Comparison of ENCODE assay signal across 7 cellular contexts in genomic region chr10:24722676-24723385, GRCh38. TPM values are rescaled to one million over a fixed set of nuclear protein-coding genes. Genes with fewer than 3 reads are reported as not detected.
A peak's percentile ranks its signal among the peaks of the same experiment; 100 is the strongest.
DNase-seq lines count a peak whose midpoint lies in the region; ATAC-seq and TF ChIP-seq lines count a peak whose summit lies in the region.

No MANE protein-coding gene starts in this region.

- H3K36me3 ChIP-seq in esophagus squamous epithelium: no peaks in the 10 kb centered on the region

- H3K27ac Mint-ChIP-seq in HFFc6: peak overlapping the region; percentile 91
- H3K27ac Mint-ChIP-seq in naive thymus-derived CD8-positive, alpha-beta T cell: peak overlapping the region; percentile 77 to 97 (median 90)

- TF ChIP-seq CTCF in HFFc6 (IDR thresholded peaks at IDR 0.05) (0 out of 2 replicates have a peak, but pooled peaks have one; percentile 10), esophagus squamous epithelium (IDR thresholded peaks at IDR 0.05) (no peak)

- peak in 2 of 4 donors; percentile 30 to 47 for TF ChIP-seq POLR2A in esophagus squamous epithelium (IDR thresholded peaks at IDR 0.05)

- intact Hi-C loops in esophagus squamous epithelium (cut with DNase I): no loop called here

- H3K4me3 ChIP-seq in esophagus squamous epithelium: peak overlapping the region; percentile 66 to 87 (median 79)

- peaks cover 0 to 56% (median 12%) of the 10 kb centered on the region in 3 donors for H3K4me1 ChIP-seq in esophagus squamous epithelium

- H3K27me3 Mint-ChIP-seq in HFFc6 (ENCODE audit: insufficient read depth): peaks cover 7% of the 10 kb centered on the region
- H3K27me3 Mint-ChIP-seq in activated T-cell treated with anti-CD3 and anti-CD28 coated beads, Interleukin-2, amount 50 U/mL, for 4 hours (ENCODE audit: low read depth): no peaks in the 10 kb centered on the region
- no peaks in the 10 kb centered on the region for H3K27me3 Mint-ChIP-seq in naive thymus-derived CD8-positive, alpha-beta T cell

- no peaks in the 10 kb centered on the region for H3K9me3 ChIP-seq in esophagus squamous epithelium

- H3K9me3 Mint-ChIP-seq in HFFc6: no peaks in the 10 kb centered on the region
- no peaks in the 10 kb centered on the region for H3K9me3 Mint-ChIP-seq in activated T-cell treated with anti-CD3 and anti-CD28 coated beads, Interleukin-2, amount 50 U/mL, for 4 hours
- H3K9me3 Mint-ChIP-seq in naive thymus-derived CD8-positive, alpha-beta T cell: no peaks in the 10 kb centered on the region

- DNase-seq in HFFc6: peak; percentile 43
- DNase-seq in NCI-H69 (lab: John Stamatoyannopoulos, UW): peak; percentile 56
- DNase-seq in activated T-cell treated with anti-CD3 and anti-CD28 coated beads, Interleukin-2, amount 50 U/mL, for 4 hours: peak; percentile 29
- no peak for DNase-seq in esophagus squamous epithelium (lab: John Stamatoyannopoulos, UW)
- DNase-seq in naive thymus-derived CD8-positive, alpha-beta T cell: peak in 9 of 10 donors; percentile 42 to 71 (median 56)

- no CpG with 5 or more reads among the region's 84 CpGs for WGBS in esophagus squamous epithelium, 2 donors

- H3K27ac ChIP-seq in esophagus squamous epithelium (peak overlapping the region; percentile 96 to 98 (median 98)), temporal lobe (ENCODE audit: low read depth, low read length) (peak overlapping the region; percentile 80)

- no peak overlapping the region; the same call in 1 of the 2 replicates for H3K4me3 Mint-ChIP-seq in HFFc6
- H3K4me3 Mint-ChIP-seq in activated T-cell treated with anti-CD3 and anti-CD28 coated beads, Interleukin-2, amount 50 U/mL, for 4 hours: peak overlapping the region; percentile 89
- peak overlapping the region; percentile 88 to 98 (median 93) for H3K4me3 Mint-ChIP-seq in naive thymus-derived CD8-positive, alpha-beta T cell

- H3K4me1 Mint-ChIP-seq in HFFc6 (ENCODE audit: low read depth): peaks cover 9% of the 10 kb centered on the region
- peaks cover 23% of the 10 kb centered on the region for H3K4me1 Mint-ChIP-seq in activated T-cell treated with anti-CD3 and anti-CD28 coated beads, Interleukin-2, amount 50 U/mL, for 4 hours (ENCODE audit: low read depth)
- peaks cover 5 to 28% (median 17%) of the 10 kb centered on the region in 4 donors for H3K4me1 Mint-ChIP-seq in naive thymus-derived CD8-positive, alpha-beta T cell

- POLR2A ChIA-PET in naive thymus-derived CD8-positive, alpha-beta T cell (lab: Charles Lee): interaction anchor here (0.7 to 3.5 kb wide), 7 partner anchors 16 to 294 kb away, joined by 3 to 30 read pairs (median 8); partner anchors contain the start of genes ENKUR, PRTFDC1 and THNSL1

- peaks cover 28% of the 10 kb centered on the region for H3K36me3 Mint-ChIP-seq in HFFc6 (ENCODE audit: low read depth)
- H3K36me3 Mint-ChIP-seq in activated T-cell treated with anti-CD3 and anti-CD28 coated beads, Interleukin-2, amount 50 U/mL, for 4 hours (ENCODE audit: insufficient read depth): no peaks in the 10 kb centered on the region
- no peaks in the 10 kb centered on the region for H3K36me3 Mint-ChIP-seq in naive thymus-derived CD8-positive, alpha-beta T cell

- ATAC-seq in GM18498 (IDR thresholded peaks at IDR 0.05; ENCODE audit: unreplicated experiment): peak; percentile 36
- ATAC-seq in activated T-cell treated with anti-CD3 and anti-CD28 coated beads, Interleukin-2, amount 50 U/mL, for 4 hours: peak; percentile 22 to 35
- ATAC-seq in naive thymus-derived CD8-positive, alpha-beta T cell: peak; percentile 32 to 35

- H3K27me3 ChIP-seq in esophagus squamous epithelium: no peaks in the 10 kb centered on the region

RNA-seq across cellular contexts. Expression of gene ARHGAP21, which starts 0.9 kb away (rescaled TPM):
- total RNA-seq in HFFc6 (2021; fragmentation: NEBNext Ultra II Directional; extraction: Animal tissue kit (Norgen Biotek cat#: 25700)): 10 to 100 TPM; 71.4 to 94.1 (median 82.1) TPM
- 10 to 100 TPM; 11.4 to 15.8 (median 12.7) TPM for total RNA-seq in activated T-cell treated with anti-CD3 and anti-CD28 coated beads, Interleukin-2, amount 50 U/mL, for 4 hours
- total RNA-seq in esophagus squamous epithelium: 10 to 100 TPM; 15.3 to 59.1 (median 37.1) TPM
- total RNA-seq in naive thymus-derived CD8-positive, alpha-beta T cell: 10 to 100 TPM; 47.1 to 49.6 TPM
- polyA plus RNA-seq in naive thymus-derived CD8-positive, alpha-beta T cell: 1 to 10 TPM; 1.7 to 7.0 (median 5.0) TPM
- 208 TPM for total RNA-seq in temporal lobe
